In genomic region chr10:67836972-67837371, GRCh38 we compare ENCODE assay signal across 19 cellular contexts. TPM values are rescaled to one million over a fixed set of nuclear protein-coding genes. Genes with fewer than 3 reads are reported as not detected.
A peak's percentile ranks its signal among the peaks of the same experiment; 100 is the strongest.
DNase-seq lines count a peak whose midpoint lies in the region; ATAC-seq and TF ChIP-seq lines count a peak whose summit lies in the region.
"Had no signal": no experiment of that assay in that cellular context is flagged by ENCODE, and none has a peak within 500 bp of the region (broad histone marks: within the 10 kb centered on the region; RNA-seq: fewer than 3 reads in every experiment).

No MANE protein-coding gene starts in this region.

- CTCF ChIA-PET in A673 (lab: Charles Lee): interaction anchor here (0.6 kb wide), 1 partner anchor 17 kb away, joined by 3 read pairs; no protein-coding TSS in a partner anchor

- peak overlapping the region; percentile 72 for H3K27ac ChIP-seq in A673 (ENCODE audit: low read depth, low read length, poor library complexity, severe bottlenecking)
- peak overlapping the region; percentile 63 for H3K27ac ChIP-seq in Karpas-422 (ENCODE audit: low read length)
- H3K27ac ChIP-seq in brain microvascular endothelial cell: no peak overlapping the region
- H3K27ac ChIP-seq: foreskin keratinocyte had no signal

- DNase-seq in A673 (ENCODE audit: low spot score): no peak
- DNase-seq in Karpas-422: no peak
- no peak for DNase-seq in brain microvascular endothelial cell
- no peak for DNase-seq in nephron progenitor cell
- no peak for DNase-seq in chondrocyte (ENCODE audit: low spot score)
- DNase-seq in stimulated activated CD4-positive, alpha-beta T cell treated with anti-CD3 and anti-CD28 coated beads, Interleukin-1b, Interleukin-23, amount 100 ng/mL, for 48 hours: no peak
- no peak for DNase-seq in stimulated activated CD4-positive, alpha-beta T cell treated with anti-CD3 and anti-CD28 coated beads, Interleukin-15, amount 100 ng/mL, for 24 hours
- DNase-seq: activated CD4-positive, CD25-positive, alpha-beta regulatory T cell; foreskin keratinocyte; left colon; MV-4-11; NCI-H2029; NCI-H446; sigmoid colon; stimulated activated CD4-positive, alpha-beta T cell treated with anti-CD3 and anti-CD28 coated beads, Interleukin-4, amount 100 ng/mL, for 24 hours had no signal

- no peaks in the 10 kb centered on the region for H4K20me1 ChIP-seq in Karpas-422 (ENCODE audit: insufficient read depth, low read depth, low read length)

- POLR2A ChIA-PET in A673 (lab: Charles Lee; ENCODE audit: low non-redundant PET): no interaction called here

- H3K36me3 ChIP-seq in A673 (ENCODE audit: insufficient read depth, low read length, poor library complexity, severe bottlenecking): no peaks in the 10 kb centered on the region
- no peaks in the 10 kb centered on the region for H3K36me3 ChIP-seq in Karpas-422 (ENCODE audit: insufficient read depth, low read length)
- H3K36me3 ChIP-seq in brain microvascular endothelial cell (replicated peaks): no peaks in the 10 kb centered on the region
- H3K36me3 ChIP-seq: sigmoid colon had no signal

- peak overlapping the region; percentile 84 for H3K4me3 Mint-ChIP-seq in nephron progenitor cell
- no peak overlapping the region for H3K4me3 Mint-ChIP-seq in chondrocyte (ENCODE audit: unreplicated experiment)
- H3K4me3 Mint-ChIP-seq: activated T-helper 17 cell treated with anti-CD3 and anti-CD28 coated beads, Interleukin-2, amount 50 U/mL, for 72 hours; IgD-negative memory B cell had no signal

- no peak overlapping the region for H3K27ac Mint-ChIP-seq in nephron progenitor cell
- no peak overlapping the region for H3K27ac Mint-ChIP-seq in chondrocyte (ENCODE audit: unreplicated experiment)
- H3K27ac Mint-ChIP-seq: activated T-helper 17 cell treated with anti-CD3 and anti-CD28 coated beads, Interleukin-2, amount 50 U/mL, for 72 hours; IgD-negative memory B cell had no signal

- TF ChIP-seq CTCF in A673 (conservative IDR thresholded peaks at IDR 0.05; ENCODE audit: low read depth, low read length): no peak
- TF ChIP-seq CTCF in brain microvascular endothelial cell (IDR thresholded peaks at IDR 0.05; ENCODE audit: low read depth, low read length, missing control alignments): no peak
- TF ChIP-seq CTCF in nephron progenitor cell (IDR thresholded peaks at IDR 0.05): no peak
- no peak for TF ChIP-seq CTCF in chondrocyte (IDR thresholded peaks at IDR 0.05)

- no peaks in the 10 kb centered on the region for H3K27me3 ChIP-seq in A673 (replicated peaks; ENCODE audit: insufficient read depth, low read depth, low read length, poor library complexity)
- H3K27me3 ChIP-seq in Karpas-422 (ENCODE audit: low read length): no peaks in the 10 kb centered on the region
- no peaks in the 10 kb centered on the region for H3K27me3 ChIP-seq in brain microvascular endothelial cell (replicated peaks)
- H3K27me3 ChIP-seq: foreskin keratinocyte, sigmoid colon had no signal

- peaks cover 18% of the 10 kb centered on the region for H3K4me1 Mint-ChIP-seq in nephron progenitor cell
- peaks cover 16% of the 10 kb centered on the region for H3K4me1 Mint-ChIP-seq in chondrocyte (ENCODE audit: low read depth)
- H3K4me1 Mint-ChIP-seq: activated T-helper 17 cell treated with anti-CD3 and anti-CD28 coated beads, Interleukin-2, amount 50 U/mL, for 72 hours had no signal

- intact Hi-C loops in A673 (cut with micrococcal nuclease; ENCODE audit: unreplicated experiment): no loop called here

- no peaks in the 10 kb centered on the region for H3K9me2 ChIP-seq in Karpas-422 (replicated peaks; ENCODE audit: insufficient read depth, low read length)

- peaks cover 6% of the 10 kb centered on the region for H3K36me3 Mint-ChIP-seq in nephron progenitor cell (ENCODE audit: low read depth)
- no peaks in the 10 kb centered on the region for H3K36me3 Mint-ChIP-seq in chondrocyte (ENCODE audit: low read depth)
- H3K36me3 Mint-ChIP-seq: IgD-negative memory B cell had no signal

- H3K4me3 ChIP-seq in A673 (ENCODE audit: low read depth, low read length, poor library complexity, severe bottlenecking) (peak overlapping the region; percentile 55), Karpas-422 (ENCODE audit: low read length) (peak overlapping the region; percentile 70), brain microvascular endothelial cell (ENCODE audit: low read depth, low read length) (peak overlapping the region; percentile 1)

- ATAC-seq in GM18861 (IDR thresholded peaks at IDR 0.05; ENCODE audit: unreplicated experiment): no peak
- ATAC-seq: activated T-helper 17 cell treated with anti-CD3 and anti-CD28 coated beads, Interleukin-2, amount 50 U/mL, for 72 hours; foreskin keratinocyte; left colon had no signal

- H3K9me3 ChIP-seq in A673 (ENCODE audit: low read depth, low read length, poor library complexity, severe bottlenecking) (no peaks in the 10 kb centered on the region), Karpas-422 (ENCODE audit: low read length) (no peaks in the 10 kb centered on the region)
- H3K9me3 ChIP-seq: sigmoid colon had no signal

- H3K27me3 Mint-ChIP-seq in nephron progenitor cell (ENCODE audit: low read depth, poor library complexity) (peaks cover 5% of the 10 kb centered on the region), chondrocyte (ENCODE audit: low read depth) (no peaks in the 10 kb centered on the region)
- H3K27me3 Mint-ChIP-seq: activated T-helper 17 cell treated with anti-CD3 and anti-CD28 coated beads, Interleukin-2, amount 50 U/mL, for 72 hours; IgD-negative memory B cell had no signal

- no peak overlapping the region for H2AFZ ChIP-seq in Karpas-422 (ENCODE audit: low read length)

- H3K4me2 ChIP-seq in Karpas-422 (ENCODE audit: low read depth, low read length, poor library complexity, severe bottlenecking): peak overlapping the region; percentile 84

- peaks cover 25% of the 10 kb centered on the region for H3K4me1 ChIP-seq in A673 (ENCODE audit: insufficient read depth, low read length, poor library complexity, severe bottlenecking)
- peaks cover 14% of the 10 kb centered on the region for H3K4me1 ChIP-seq in Karpas-422 (ENCODE audit: low read length)
- H3K4me1 ChIP-seq: foreskin keratinocyte had no signal

- H3K79me2 ChIP-seq in Karpas-422 (ENCODE audit: low read length): peaks cover 56% of the 10 kb centered on the region

- BruUV-seq in A673 (replicated peaks; lab: Mats Ljungman, UMichigan): no TSS peak

- H3K9ac ChIP-seq in Karpas-422 (ENCODE audit: low read length): peak overlapping the region; percentile 69

- peaks cover 11% of the 10 kb centered on the region for H3K9me3 Mint-ChIP-seq in nephron progenitor cell
- H3K9me3 Mint-ChIP-seq in chondrocyte (ENCODE audit: low read depth): peaks cover 9% of the 10 kb centered on the region
- H3K9me3 Mint-ChIP-seq: activated T-helper 17 cell treated with anti-CD3 and anti-CD28 coated beads, Interleukin-2, amount 50 U/mL, for 72 hours had no signal

- in situ Hi-C loops in brain microvascular endothelial cell (cut with HindIII; ENCODE audit: low pct_ligation_motif_present, low sequenced_read_pairs): no loop called here

RNA-seq across cellular contexts. Expression of gene DNAJC12, which starts 1.0 kb away (rescaled TPM):
- 147 and 182 TPM in 2 replicates for total RNA-seq in A673 (2021)
- total RNA-seq in Karpas-422 (2014; rRNA removed; shearing (Covaris generic); ENCODE audit: low replicate concordance): 52.2 and 72.8 TPM in 2 replicates
- 4.5 to 10.2 TPM (median 5.0 TPM) in 3 replicates for total RNA-seq in chondrocyte
- total RNA-seq: mononuclear cell had no signal

RNA-seq across cellular contexts. Expression of gene SIRT1, which starts 47.5 kb away (rescaled TPM):
- total RNA-seq in A673 (2021): 41.0 and 42.6 TPM in 2 replicates
- 14.9 and 29.0 TPM in 2 replicates for total RNA-seq in Karpas-422 (2014; rRNA removed; shearing (Covaris generic); ENCODE audit: low replicate concordance)
- total RNA-seq in chondrocyte: 13.1 to 21.8 TPM (median 17.1 TPM) in 3 replicates

Comparison
In these comparisons a context has a peak if more than half of its experiments do, and no peak if none do; other contexts are left out.
1. H3K4me3 ChIP-seq: peak in every context shown above with its lines; median percentile 70 in Karpas-422; 55 in A673; 1 in brain microvascular endothelial cell.